In genomic region chr14:20855652-20856291, GRCh38 we compare ENCODE assay signal across 2 cellular contexts.
A peak's percentile ranks its signal among the peaks of the same experiment; 100 is the strongest.
TF ChIP-seq lines count a peak whose summit lies in the region.

No MANE protein-coding gene starts in this region.

TF ChIP-seq in IMR-90, 13 proteins besides CTCF, POLR2A, EP300 and RAD21:
- TF ChIP-seq SMC3 (IDR thresholded peaks at IDR 0.05; ENCODE audit: low read depth, low read length): peak; percentile 49
- TF ChIP-seq, protein P1, sequence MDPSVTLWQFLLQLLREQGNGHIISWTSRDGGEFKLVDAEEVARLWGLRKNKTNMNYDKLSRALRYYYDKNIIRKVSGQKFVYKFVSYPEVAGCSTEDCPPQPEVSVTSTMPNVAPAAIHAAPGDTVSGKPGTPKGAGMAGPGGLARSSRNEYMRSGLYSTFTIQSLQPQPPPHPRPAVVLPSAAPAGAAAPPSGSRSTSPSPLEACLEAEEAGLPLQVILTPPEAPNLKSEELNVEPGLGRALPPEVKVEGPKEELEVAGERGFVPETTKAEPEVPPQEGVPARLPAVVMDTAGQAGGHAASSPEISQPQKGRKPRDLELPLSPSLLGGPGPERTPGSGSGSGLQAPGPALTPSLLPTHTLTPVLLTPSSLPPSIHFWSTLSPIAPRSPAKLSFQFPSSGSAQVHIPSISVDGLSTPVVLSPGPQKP (IDR thresholded peaks at IDR 0.05; ENCODE audit: borderline replicate concordance, low read depth, low read length): no peak
- TF ChIP-seq NFE2L2 (IDR thresholded peaks at IDR 0.05; ENCODE audit: low read depth, low read length): no peak
- no peak for TF ChIP-seq CEBPB (IDR thresholded peaks at IDR 0.05; ENCODE audit: low read depth, low read length)
- no peak for TF ChIP-seq RCOR1 (IDR thresholded peaks at IDR 0.05; ENCODE audit: insufficient replicate concordance, low read length)
- no peak for TF ChIP-seq CHD1 (IDR thresholded peaks at IDR 0.05; ENCODE audit: low read depth, low read length)
- TF ChIP-seq, protein P2, sequence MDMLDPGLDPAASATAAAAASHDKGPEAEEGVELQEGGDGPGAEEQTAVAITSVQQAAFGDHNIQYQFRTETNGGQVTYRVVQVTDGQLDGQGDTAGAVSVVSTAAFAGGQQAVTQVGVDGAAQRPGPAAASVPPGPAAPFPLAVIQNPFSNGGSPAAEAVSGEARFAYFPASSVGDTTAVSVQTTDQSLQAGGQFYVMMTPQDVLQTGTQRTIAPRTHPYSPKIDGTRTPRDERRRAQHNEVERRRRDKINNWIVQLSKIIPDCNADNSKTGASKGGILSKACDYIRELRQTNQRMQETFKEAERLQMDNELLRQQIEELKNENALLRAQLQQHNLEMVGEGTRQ (IDR thresholded peaks at IDR 0.05; ENCODE audit: low read depth, low read length): peak; percentile 64
- no peak for TF ChIP-seq MAZ (IDR thresholded peaks at IDR 0.05; ENCODE audit: borderline replicate concordance, low read depth, low read length)
- TF ChIP-seq MAFK (IDR thresholded peaks at IDR 0.05; ENCODE audit: low read depth, low read length): peak; percentile 53
- no peak for TF ChIP-seq BHLHE40 (IDR thresholded peaks at IDR 0.05; ENCODE audit: low read depth, low read length)
- TF ChIP-seq FOS (IDR thresholded peaks at IDR 0.05; ENCODE audit: low read depth, low read length): no peak

TF ChIP-seq in GM12878, 131 proteins besides CTCF, POLR2A, EP300 and RAD21 (continues in another document):
- peak; percentile 47; the same call in 1 of the 2 replicates for TF ChIP-seq PAX5 (IDR thresholded peaks at IDR 0.05; ENCODE audit: borderline replicate concordance, low read depth, low read length)
- no peak for TF ChIP-seq HSF1 (IDR thresholded peaks at IDR 0.05; ENCODE audit: low read depth, low read length)
- TF ChIP-seq FOXM1 (IDR thresholded peaks at IDR 0.05; ENCODE audit: low read depth, low read length): 0 out of 2 replicates have a peak, but pooled peaks have one; percentile 2
- no peak for TF ChIP-seq YBX1 (IDR thresholded peaks at IDR 0.05)
- no peak for TF ChIP-seq NR2C2 (IDR thresholded peaks at IDR 0.05; ENCODE audit: borderline replicate concordance, control insufficient read depth, insufficient read length, low read depth)
- peak; percentile 41; the same call in 1 of the 2 replicates for TF ChIP-seq YY1 (IDR thresholded peaks at IDR 0.05; ENCODE audit: low read depth, low read length)
- TF ChIP-seq EZH2 (IDR thresholded peaks at IDR 0.05; ENCODE audit: borderline replicate concordance, control insufficient read depth, low read depth, low read length): no peak
- TF ChIP-seq, protein P3, sequence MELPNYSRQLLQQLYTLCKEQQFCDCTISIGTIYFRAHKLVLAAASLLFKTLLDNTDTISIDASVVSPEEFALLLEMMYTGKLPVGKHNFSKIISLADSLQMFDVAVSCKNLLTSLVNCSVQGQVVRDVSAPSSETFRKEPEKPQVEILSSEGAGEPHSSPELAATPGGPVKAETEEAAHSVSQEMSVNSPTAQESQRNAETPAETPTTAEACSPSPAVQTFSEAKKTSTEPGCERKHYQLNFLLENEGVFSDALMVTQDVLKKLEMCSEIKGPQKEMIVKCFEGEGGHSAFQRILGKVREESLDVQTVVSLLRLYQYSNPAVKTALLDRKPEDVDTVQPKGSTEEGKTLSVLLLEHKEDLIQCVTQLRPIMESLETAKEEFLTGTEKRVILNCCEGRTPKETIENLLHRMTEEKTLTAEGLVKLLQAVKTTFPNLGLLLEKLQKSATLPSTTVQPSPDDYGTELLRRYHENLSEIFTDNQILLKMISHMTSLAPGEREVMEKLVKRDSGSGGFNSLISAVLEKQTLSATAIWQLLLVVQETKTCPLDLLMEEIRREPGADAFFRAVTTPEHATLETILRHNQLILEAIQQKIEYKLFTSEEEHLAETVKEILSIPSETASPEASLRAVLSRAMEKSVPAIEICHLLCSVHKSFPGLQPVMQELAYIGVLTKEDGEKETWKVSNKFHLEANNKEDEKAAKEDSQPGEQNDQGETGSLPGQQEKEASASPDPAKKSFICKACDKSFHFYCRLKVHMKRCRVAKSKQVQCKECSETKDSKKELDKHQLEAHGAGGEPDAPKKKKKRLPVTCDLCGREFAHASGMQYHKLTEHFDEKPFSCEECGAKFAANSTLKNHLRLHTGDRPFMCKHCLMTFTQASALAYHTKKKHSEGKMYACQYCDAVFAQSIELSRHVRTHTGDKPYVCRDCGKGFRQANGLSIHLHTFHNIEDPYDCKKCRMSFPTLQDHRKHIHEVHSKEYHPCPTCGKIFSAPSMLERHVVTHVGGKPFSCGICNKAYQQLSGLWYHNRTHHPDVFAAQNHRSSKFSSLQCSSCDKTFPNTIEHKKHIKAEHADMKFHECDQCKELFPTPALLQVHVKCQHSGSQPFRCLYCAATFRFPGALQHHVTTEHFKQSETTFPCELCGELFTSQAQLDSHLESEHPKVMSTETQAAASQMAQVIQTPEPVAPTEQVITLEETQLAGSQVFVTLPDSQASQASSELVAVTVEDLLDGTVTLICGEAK (IDR thresholded peaks at IDR 0.05; ENCODE audit: borderline replicate concordance): no peak
- TF ChIP-seq SREBF2 (IDR thresholded peaks at IDR 0.05; ENCODE audit: low read length): no peak
- TF ChIP-seq CHD4 (IDR thresholded peaks at IDR 0.05): no peak
- TF ChIP-seq CHD1 (IDR thresholded peaks at IDR 0.05; ENCODE audit: low read depth, low read length): no peak
- no peak for TF ChIP-seq TCF3 (IDR thresholded peaks at IDR 0.05; ENCODE audit: borderline replicate concordance, insufficient read depth, low read depth, low read length)
- TF ChIP-seq, protein P4, sequence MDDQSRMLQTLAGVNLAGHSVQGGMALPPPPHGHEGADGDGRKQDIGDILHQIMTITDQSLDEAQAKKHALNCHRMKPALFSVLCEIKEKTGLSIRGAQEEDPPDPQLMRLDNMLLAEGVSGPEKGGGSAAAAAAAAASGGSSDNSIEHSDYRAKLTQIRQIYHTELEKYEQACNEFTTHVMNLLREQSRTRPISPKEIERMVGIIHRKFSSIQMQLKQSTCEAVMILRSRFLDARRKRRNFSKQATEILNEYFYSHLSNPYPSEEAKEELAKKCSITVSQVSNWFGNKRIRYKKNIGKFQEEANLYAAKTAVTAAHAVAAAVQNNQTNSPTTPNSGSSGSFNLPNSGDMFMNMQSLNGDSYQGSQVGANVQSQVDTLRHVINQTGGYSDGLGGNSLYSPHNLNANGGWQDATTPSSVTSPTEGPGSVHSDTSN (IDR thresholded peaks at IDR 0.05; ENCODE audit: insufficient replicate concordance, low read depth, low read length): no peak
- TF ChIP-seq NR2F1 (conservative IDR thresholded peaks at IDR 0.05): no peak
- TF ChIP-seq TCF12 (IDR thresholded peaks at IDR 0.05; ENCODE audit: low read depth, low read length): no peak
- TF ChIP-seq SIX5 (IDR thresholded peaks at IDR 0.05; ENCODE audit: low read depth, low read length, severe bottlenecking): no peak
- peak; percentile 77 for TF ChIP-seq RAD51 (IDR thresholded peaks at IDR 0.05)
- TF ChIP-seq CBX5 (IDR thresholded peaks at IDR 0.05; ENCODE audit: low read depth): no peak
- TF ChIP-seq, protein P2 (IDR thresholded peaks at IDR 0.05; ENCODE audit: borderline replicate concordance, low read depth, low read length): no peak; the same call in 1 of the 2 replicates
- TF ChIP-seq, protein P5, sequence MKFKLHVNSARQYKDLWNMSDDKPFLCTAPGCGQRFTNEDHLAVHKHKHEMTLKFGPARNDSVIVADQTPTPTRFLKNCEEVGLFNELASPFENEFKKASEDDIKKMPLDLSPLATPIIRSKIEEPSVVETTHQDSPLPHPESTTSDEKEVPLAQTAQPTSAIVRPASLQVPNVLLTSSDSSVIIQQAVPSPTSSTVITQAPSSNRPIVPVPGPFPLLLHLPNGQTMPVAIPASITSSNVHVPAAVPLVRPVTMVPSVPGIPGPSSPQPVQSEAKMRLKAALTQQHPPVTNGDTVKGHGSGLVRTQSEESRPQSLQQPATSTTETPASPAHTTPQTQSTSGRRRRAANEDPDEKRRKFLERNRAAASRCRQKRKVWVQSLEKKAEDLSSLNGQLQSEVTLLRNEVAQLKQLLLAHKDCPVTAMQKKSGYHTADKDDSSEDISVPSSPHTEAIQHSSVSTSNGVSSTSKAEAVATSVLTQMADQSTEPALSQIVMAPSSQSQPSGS (IDR thresholded peaks at IDR 0.05; ENCODE audit: low read length): no peak
- TF ChIP-seq KAT2A (conservative IDR thresholded peaks at IDR 0.05; ENCODE audit: control insufficient read depth, low read depth, low read length): no peak
- no peak for TF ChIP-seq NR2C1 (IDR thresholded peaks at IDR 0.05)
- no peak for TF ChIP-seq ZNF384 (IDR thresholded peaks at IDR 0.05; ENCODE audit: borderline replicate concordance, low read depth, low read length)
- no peak for TF ChIP-seq SUPT20H (IDR thresholded peaks at IDR 0.05; ENCODE audit: borderline replicate concordance, control insufficient read depth, low read depth, low read length)
- TF ChIP-seq CREM (IDR thresholded peaks at IDR 0.05; ENCODE audit: low read depth): no peak
- TF ChIP-seq BRCA1 (IDR thresholded peaks at IDR 0.05; ENCODE audit: low read depth, low read length): no peak
- TF ChIP-seq, protein P6, sequence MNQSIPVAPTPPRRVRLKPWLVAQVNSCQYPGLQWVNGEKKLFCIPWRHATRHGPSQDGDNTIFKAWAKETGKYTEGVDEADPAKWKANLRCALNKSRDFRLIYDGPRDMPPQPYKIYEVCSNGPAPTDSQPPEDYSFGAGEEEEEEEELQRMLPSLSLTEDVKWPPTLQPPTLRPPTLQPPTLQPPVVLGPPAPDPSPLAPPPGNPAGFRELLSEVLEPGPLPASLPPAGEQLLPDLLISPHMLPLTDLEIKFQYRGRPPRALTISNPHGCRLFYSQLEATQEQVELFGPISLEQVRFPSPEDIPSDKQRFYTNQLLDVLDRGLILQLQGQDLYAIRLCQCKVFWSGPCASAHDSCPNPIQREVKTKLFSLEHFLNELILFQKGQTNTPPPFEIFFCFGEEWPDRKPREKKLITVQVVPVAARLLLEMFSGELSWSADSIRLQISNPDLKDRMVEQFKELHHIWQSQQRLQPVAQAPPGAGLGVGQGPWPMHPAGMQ (IDR thresholded peaks at IDR 0.05; ENCODE audit: borderline replicate concordance): no peak
- TF ChIP-seq, protein P7, sequence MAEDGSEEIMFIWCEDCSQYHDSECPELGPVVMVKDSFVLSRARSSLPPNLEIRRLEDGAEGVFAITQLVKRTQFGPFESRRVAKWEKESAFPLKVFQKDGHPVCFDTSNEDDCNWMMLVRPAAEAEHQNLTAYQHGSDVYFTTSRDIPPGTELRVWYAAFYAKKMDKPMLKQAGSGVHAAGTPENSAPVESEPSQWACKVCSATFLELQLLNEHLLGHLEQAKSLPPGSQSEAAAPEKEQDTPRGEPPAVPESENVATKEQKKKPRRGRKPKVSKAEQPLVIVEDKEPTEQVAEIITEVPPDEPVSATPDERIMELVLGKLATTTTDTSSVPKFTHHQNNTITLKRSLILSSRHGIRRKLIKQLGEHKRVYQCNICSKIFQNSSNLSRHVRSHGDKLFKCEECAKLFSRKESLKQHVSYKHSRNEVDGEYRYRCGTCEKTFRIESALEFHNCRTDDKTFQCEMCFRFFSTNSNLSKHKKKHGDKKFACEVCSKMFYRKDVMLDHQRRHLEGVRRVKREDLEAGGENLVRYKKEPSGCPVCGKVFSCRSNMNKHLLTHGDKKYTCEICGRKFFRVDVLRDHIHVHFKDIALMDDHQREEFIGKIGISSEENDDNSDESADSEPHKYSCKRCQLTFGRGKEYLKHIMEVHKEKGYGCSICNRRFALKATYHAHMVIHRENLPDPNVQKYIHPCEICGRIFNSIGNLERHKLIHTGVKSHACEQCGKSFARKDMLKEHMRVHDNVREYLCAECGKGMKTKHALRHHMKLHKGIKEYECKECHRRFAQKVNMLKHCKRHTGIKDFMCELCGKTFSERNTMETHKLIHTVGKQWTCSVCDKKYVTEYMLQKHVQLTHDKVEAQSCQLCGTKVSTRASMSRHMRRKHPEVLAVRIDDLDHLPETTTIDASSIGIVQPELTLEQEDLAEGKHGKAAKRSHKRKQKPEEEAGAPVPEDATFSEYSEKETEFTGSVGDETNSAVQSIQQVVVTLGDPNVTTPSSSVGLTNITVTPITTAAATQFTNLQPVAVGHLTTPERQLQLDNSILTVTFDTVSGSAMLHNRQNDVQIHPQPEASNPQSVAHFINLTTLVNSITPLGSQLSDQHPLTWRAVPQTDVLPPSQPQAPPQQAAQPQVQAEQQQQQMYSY (CRISPR knock-in tag; IDR thresholded peaks at IDR 0.05): no peak
- TF ChIP-seq DPF2 (IDR thresholded peaks at IDR 0.05): no peak
- peak; percentile 84 for TF ChIP-seq REST (IDR thresholded peaks at IDR 0.05; ENCODE audit: low read depth, low read length)
